ENCODE assay signal across 21 cellular contexts in genomic region chr2:23565814-23566213, GRCh38.
DNase-seq lines count a peak whose midpoint lies in the region; ATAC-seq and TF ChIP-seq lines count a peak whose summit lies in the region.
"Had no signal": no experiment of that assay in that cellular context is flagged by ENCODE, and none has a peak within 500 bp of the region (broad histone marks: within the 10 kb centered on the region; RNA-seq: fewer than 3 reads in every experiment).

No MANE protein-coding gene starts in this region.

- no peaks in the 10 kb centered on the region for H3K36me3 Mint-ChIP-seq in WTC11
- H3K36me3 Mint-ChIP-seq: activated naive CD4-positive, alpha-beta T cell treated with anti-CD3 and anti-CD28 coated beads, Interleukin-2, amount 50 U/mL, for 24 hours; CD8-positive, alpha-beta memory T cell; stimulated activated effector memory CD8-positive, alpha-beta T cell treated with anti-CD3 and anti-CD28 coated beads, Interleukin-12 subunit alpha, Interleukin-12 subunit beta, amount 100 ng/mL, for 72 hours had no signal

- peak overlapping the region in 5 of 12 donors; percentile 29 to 77 (median 38) for H3K27ac ChIP-seq in heart left ventricle
- H3K27ac ChIP-seq in osteoblast (ENCODE audit: low read depth, low read length): no peak overlapping the region
- peak overlapping the region in 3 of 4 donors; percentile 49 to 80 (median 69) for H3K27ac ChIP-seq in upper lobe of left lung
- H3K27ac ChIP-seq: HL-60, right lobe of liver had no signal

- H3K9me3 ChIP-seq in heart left ventricle: no peaks in the 10 kb centered on the region
- no peaks in the 10 kb centered on the region for H3K9me3 ChIP-seq in osteoblast (ENCODE audit: low read depth, low read length)
- no peaks in the 10 kb centered on the region for H3K9me3 ChIP-seq in upper lobe of left lung
- H3K9me3 ChIP-seq: HAP-1, right lobe of liver had no signal

- H3K4me1 Mint-ChIP-seq in WTC11: peaks cover 10% of the 10 kb centered on the region
- H3K4me1 Mint-ChIP-seq: activated CD4-positive, alpha-beta T cell treated with anti-CD3 and anti-CD28 coated beads for 36 hours; activated naive CD4-positive, alpha-beta T cell treated with anti-CD3 and anti-CD28 coated beads, Interleukin-2, amount 50 U/mL, for 24 hours; CD8-positive, alpha-beta memory T cell; stimulated activated effector memory CD8-positive, alpha-beta T cell treated with anti-CD3 and anti-CD28 coated beads, Interleukin-12 subunit alpha, Interleukin-12 subunit beta, amount 100 ng/mL, for 72 hours had no signal

- CTCF ChIA-PET in WTC11 (lab: Charles Lee): interaction anchor here (0.5 to 1.9 kb wide), 17 partner anchors 9 to 719 kb away, joined by 3 to 9 read pairs (median 3); partner anchors contain the start of gene KLHL29

- H3K79me2 ChIP-seq in osteoblast (ENCODE audit: insufficient read depth, low read length): no peaks in the 10 kb centered on the region

- H3K27me3 ChIP-seq in heart left ventricle (no peaks in the 10 kb centered on the region), osteoblast (ENCODE audit: insufficient read depth, low read length) (no peaks in the 10 kb centered on the region), upper lobe of left lung (no peaks in the 10 kb centered on the region)
- H3K27me3 ChIP-seq: right lobe of liver had no signal

- peaks cover 9% of the 10 kb centered on the region for H4K20me1 ChIP-seq in osteoblast (ENCODE audit: insufficient read depth, low read length)

- no peaks in the 10 kb centered on the region for H3K36me3 ChIP-seq in heart left ventricle
- H3K36me3 ChIP-seq in osteoblast (ENCODE audit: insufficient read depth, low read length): no peaks in the 10 kb centered on the region
- H3K36me3 ChIP-seq in upper lobe of left lung: peaks cover 0 to 3% (median 0%) of the 10 kb centered on the region in 4 donors
- H3K36me3 ChIP-seq: HAP-1, right lobe of liver had no signal

- intact Hi-C loops in heart left ventricle (cut with DNase I): loop anchor here in 1 of 10 donors (10.0 kb wide), 1 partner anchor 61 kb away; no protein-coding TSS in a partner anchor

- POLR2A ChIA-PET in WTC11 (lab: Charles Lee): no interaction called here

- H3K4me3 ChIP-seq in heart left ventricle (no peak overlapping the region), osteoblast (ENCODE audit: insufficient read depth, low read length) (no peak overlapping the region), upper lobe of left lung (no peak overlapping the region)
- H3K4me3 ChIP-seq: HAP-1, right lobe of liver had no signal

- WGBS in heart left ventricle, 4 donors: 47 to 75% (median 62%) methylated on average over 2 to 6 of the region's 6 CpGs
- 54 to 86% methylated on average over 2 to 5 of the region's 6 CpGs for WGBS in upper lobe of left lung, 2 donors

- no peaks in the 10 kb centered on the region for H3K9me3 Mint-ChIP-seq in WTC11
- H3K9me3 Mint-ChIP-seq: activated naive CD4-positive, alpha-beta T cell treated with anti-CD3 and anti-CD28 coated beads, Interleukin-2, amount 50 U/mL, for 24 hours; activated T-cell treated with anti-CD3 and anti-CD28 coated beads, Interleukin-2, amount 50 U/mL, for 72 hours; CD8-positive, alpha-beta memory T cell; stimulated activated effector memory CD8-positive, alpha-beta T cell treated with anti-CD3 and anti-CD28 coated beads, Interleukin-12 subunit alpha, Interleukin-12 subunit beta, amount 100 ng/mL, for 72 hours; type B pancreatic cell had no signal

- H3K4me1 ChIP-seq in heart left ventricle (peaks cover 0 to 44% (median 6%) of the 10 kb centered on the region in 12 donors), osteoblast (ENCODE audit: insufficient read depth, low read length) (peaks cover 15% of the 10 kb centered on the region), upper lobe of left lung (peaks cover 6 to 29% (median 19%) of the 10 kb centered on the region in 4 donors)
- H3K4me1 ChIP-seq: HAP-1 had no signal

- TF ChIP-seq CTCF in WTC11 (IDR thresholded peaks at IDR 0.05) (no peak), heart left ventricle (IDR thresholded peaks at IDR 0.05) (no peak), osteoblast (IDR thresholded peaks at IDR 0.05; ENCODE audit: extremely low read depth, low read depth, low read length) (no peak), upper lobe of left lung (IDR thresholded peaks at IDR 0.05) (no peak)

- peak overlapping the region; percentile 32; the same call in 1 of the 2 replicates for H3K27ac Mint-ChIP-seq in WTC11
- H3K27ac Mint-ChIP-seq: activated CD4-positive, alpha-beta T cell treated with anti-CD3 and anti-CD28 coated beads for 36 hours; activated naive CD4-positive, alpha-beta T cell treated with anti-CD3 and anti-CD28 coated beads, Interleukin-2, amount 50 U/mL, for 24 hours; activated T-cell treated with anti-CD3 and anti-CD28 coated beads, Interleukin-2, amount 50 U/mL, for 72 hours; CD8-positive, alpha-beta memory T cell; stimulated activated effector memory CD8-positive, alpha-beta T cell treated with anti-CD3 and anti-CD28 coated beads, Interleukin-12 subunit alpha, Interleukin-12 subunit beta, amount 100 ng/mL, for 72 hours; type B pancreatic cell had no signal

- no peak overlapping the region for H3K4me2 ChIP-seq in osteoblast (ENCODE audit: insufficient read depth, low read length)

- TF ChIP-seq EP300 in upper lobe of left lung (IDR thresholded peaks at IDR 0.05): no peak

- H3K4me3 Mint-ChIP-seq in WTC11: no peak overlapping the region
- H3K4me3 Mint-ChIP-seq: activated CD4-positive, alpha-beta T cell treated with anti-CD3 and anti-CD28 coated beads for 36 hours; activated naive CD4-positive, alpha-beta T cell treated with anti-CD3 and anti-CD28 coated beads, Interleukin-2, amount 50 U/mL, for 24 hours; activated T-cell treated with anti-CD3 and anti-CD28 coated beads, Interleukin-2, amount 50 U/mL, for 72 hours; CD8-positive, alpha-beta memory T cell; stimulated activated effector memory CD8-positive, alpha-beta T cell treated with anti-CD3 and anti-CD28 coated beads, Interleukin-12 subunit alpha, Interleukin-12 subunit beta, amount 100 ng/mL, for 72 hours; type B pancreatic cell had no signal

- no peaks in the 10 kb centered on the region for H3K27me3 Mint-ChIP-seq in WTC11 (ENCODE audit: low read depth)
- H3K27me3 Mint-ChIP-seq: activated CD4-positive, alpha-beta T cell treated with anti-CD3 and anti-CD28 coated beads for 36 hours; activated naive CD4-positive, alpha-beta T cell treated with anti-CD3 and anti-CD28 coated beads, Interleukin-2, amount 50 U/mL, for 24 hours; type B pancreatic cell had no signal

- DNase-seq in WTC11 (ENCODE audit: low spot score): no peak
- DNase-seq in heart left ventricle: peak; percentile 42 to 81 (median 59)
- peak; percentile 46 for DNase-seq in osteoblast (ENCODE audit: insufficient read length, low spot score, missing footprints)
- no peak for DNase-seq in upper lobe of left lung
- DNase-seq in NCI-H69 (lab: John Stamatoyannopoulos, UW): no peak
- DNase-seq: activated CD4-positive, alpha-beta T cell treated with anti-CD3 and anti-CD28 coated beads for 36 hours; activated T-cell treated with anti-CD3 and anti-CD28 coated beads, Interleukin-2, amount 50 U/mL, for 72 hours; CD8-positive, alpha-beta memory T cell; effector memory CD4-positive, alpha-beta T cell; NCI-H1417 treated with DMSO at 0.1 percent for 48 hours; NCI-H2107; occipital lobe; right lobe of liver had no signal

- no peak overlapping the region for H2AFZ ChIP-seq in osteoblast (ENCODE audit: low read length)

- no peak for TF ChIP-seq POLR2A in heart left ventricle (IDR thresholded peaks at IDR 0.05)
- TF ChIP-seq POLR2A in upper lobe of left lung (IDR thresholded peaks at IDR 0.05): no peak

- ATAC-seq in WTC11: no peak
- ATAC-seq in heart left ventricle: peak; percentile 68 to 89 (median 74)
- no peak for ATAC-seq in upper lobe of left lung (ENCODE audit: low FRiP score in 2 of 2)
- ATAC-seq in GM21717 (IDR thresholded peaks at IDR 0.05; ENCODE audit: unreplicated experiment): no peak
- ATAC-seq in HG02885 (IDR thresholded peaks at IDR 0.05; ENCODE audit: poor library complexity, unreplicated experiment): no peak
- no peak for ATAC-seq in HG03571 (IDR thresholded peaks at IDR 0.05; ENCODE audit: unreplicated experiment)
- ATAC-seq: activated CD4-positive, alpha-beta T cell treated with anti-CD3 and anti-CD28 coated beads for 36 hours; activated T-cell treated with anti-CD3 and anti-CD28 coated beads, Interleukin-2, amount 50 U/mL, for 72 hours; stimulated activated effector memory CD8-positive, alpha-beta T cell treated with anti-CD3 and anti-CD28 coated beads, Interleukin-12 subunit alpha, Interleukin-12 subunit beta, amount 100 ng/mL, for 72 hours had no signal

TF ChIP-seq in WTC11, 78 proteins besides CTCF, POLR2A, EP300 and RAD21:
- TF ChIP-seq HMGA2 (CRISPR knock-in tag; IDR thresholded peaks at IDR 0.05): no peak
- TF ChIP-seq NR2C2 (CRISPR knock-in tag; IDR thresholded peaks at IDR 0.05): no peak
- TF ChIP-seq E2F5 (CRISPR knock-in tag; IDR thresholded peaks at IDR 0.05): no peak
- no peak for TF ChIP-seq NR3C1 (CRISPR knock-in tag; conservative IDR thresholded peaks at IDR 0.05; ENCODE audit: low read depth)
- no peak for TF ChIP-seq ELF4 (CRISPR knock-in tag; IDR thresholded peaks at IDR 0.05; ENCODE audit: low read depth)
- TF ChIP-seq ZNF396 (CRISPR knock-in tag; IDR thresholded peaks at IDR 0.05; ENCODE audit: borderline replicate concordance): no peak
- TF ChIP-seq NR1H2 (CRISPR knock-in tag; IDR thresholded peaks at IDR 0.05): no peak

Comparison
In these comparisons a context has a peak if more than half of its experiments do, and no peak if none do; other contexts are left out.
1. ATAC-seq: peak in heart left ventricle (4 of 4); none in WTC11 (single experiment), upper lobe of left lung (0 of 2), GM21717 (single experiment), HG02885 (single experiment) and HG03571 (single experiment).
2. DNase-seq: peak in heart left ventricle (5 of 5) and osteoblast (single experiment); none in WTC11 (single experiment), upper lobe of left lung (0 of 2) and NCI-H69 (single experiment).